ENCODE assay signal across 8 cellular contexts in the genomic region with DNA sequence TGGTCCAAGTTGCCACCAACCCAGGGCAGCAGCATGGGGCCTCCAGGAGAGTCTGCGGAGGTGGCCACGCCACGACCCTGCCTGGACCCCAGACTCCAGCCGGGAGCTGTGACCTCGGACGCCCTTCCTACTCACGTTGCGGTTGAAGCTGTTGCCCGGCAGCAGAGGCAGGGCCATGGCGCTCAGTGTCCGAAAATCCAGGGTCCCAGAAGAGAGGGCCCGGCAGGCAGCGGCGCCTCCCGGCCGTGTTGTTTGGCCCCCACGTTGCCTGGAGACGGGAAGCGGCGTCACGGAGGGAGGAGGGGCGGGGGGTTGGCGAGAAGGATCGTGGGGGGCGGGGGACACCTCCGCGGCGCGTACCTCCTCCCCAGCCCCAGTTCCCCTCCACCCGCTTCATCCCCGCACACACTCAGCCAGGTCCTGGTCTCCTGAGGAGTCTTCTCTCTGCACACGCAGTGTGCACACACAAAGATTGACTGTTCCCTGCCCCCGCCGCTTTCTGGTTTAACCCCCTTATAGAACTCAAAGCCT. TPM values are rescaled to one million over a fixed set of nuclear protein-coding genes. Genes with fewer than 3 reads are reported as not detected.
A peak's percentile ranks its signal among the peaks of the same experiment; 100 is the strongest.
DNase-seq lines count a peak whose midpoint lies in the region; TF ChIP-seq lines count a peak whose summit lies in the region.

A gene with protein sequence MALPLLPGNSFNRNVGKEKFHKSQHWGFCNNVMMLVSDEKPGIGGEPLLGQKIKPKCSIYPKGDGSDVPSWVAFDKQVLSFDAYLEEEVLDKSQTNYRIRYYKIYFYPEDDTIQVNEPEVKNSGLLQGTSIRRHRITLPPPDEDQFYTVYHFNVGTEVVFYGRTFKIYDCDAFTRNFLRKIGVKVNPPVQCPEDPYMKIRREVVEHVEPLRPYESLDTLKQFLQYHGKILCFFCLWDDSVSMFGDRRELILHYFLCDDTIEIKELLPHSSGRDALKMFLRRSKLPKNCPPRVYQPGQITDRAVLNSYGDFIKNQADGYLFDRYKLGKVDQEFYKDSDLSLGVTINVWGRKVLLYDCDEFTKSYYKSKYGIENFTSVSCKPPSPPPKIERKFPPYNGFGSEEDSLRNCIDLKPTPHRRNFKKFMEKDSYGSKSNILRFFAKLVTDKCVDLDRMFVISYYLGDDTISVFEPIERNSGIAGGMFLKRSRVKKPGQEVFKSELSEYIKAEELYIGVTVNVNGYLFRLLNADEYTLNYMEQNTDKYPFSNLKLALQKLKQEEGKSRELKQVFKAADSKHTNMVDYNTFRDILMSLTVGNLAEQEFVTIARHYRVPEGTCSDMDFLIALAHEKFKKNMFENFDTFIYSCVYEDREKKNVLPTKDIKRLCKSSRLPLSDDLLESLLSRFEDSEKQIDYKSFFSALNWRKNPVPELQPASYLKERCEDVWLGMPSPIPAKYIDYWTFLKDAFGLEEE (minus strand): TSS at position 261 of the 531 bp plus-strand sequence. CDS start 84 bp downstream, at position 177.

- peak; percentile 68 for DNase-seq in GM23248
- peak; percentile 65 for DNase-seq in T-helper 9 cell
- DNase-seq in breast epithelium (ENCODE audit: low spot score in 2 of 2) = peak; percentile 22 to 50
- DNase-seq in islet precursor cell = peak; percentile 58
- DNase-seq in stimulated activated CD4-positive, alpha-beta T cell treated with anti-CD3 and anti-CD28 coated beads, Interleukin-2, amount 100 ng/mL, for 24 hours = peak; percentile 47 to 50
- no peak for DNase-seq in AML-193 (lab: John Stamatoyannopoulos, UW)
- DNase-seq in NCI-H774 (lab: John Stamatoyannopoulos, UW) = no peak
- DNase-seq in COLO668 (lab: John Stamatoyannopoulos, UW; ENCODE audit: unreplicated experiment) = no peak

- intact Hi-C loops in breast epithelium (cut with DNase I; ENCODE audit: low total_unique reads) = no loop called here

- no peaks in the 10 kb centered on the region for H3F3A ChIP-seq in GM23248 (ENCODE audit: insufficient read depth)

- H3K27me3 ChIP-seq in GM23248 (replicated peaks; ENCODE audit: insufficient read depth) (no peaks in the 10 kb centered on the region), breast epithelium (peaks cover 0 to 25% of the 10 kb centered on the region in 2 donors)

- H3K36me3 ChIP-seq in GM23248 (ENCODE audit: low read depth) = no peaks in the 10 kb centered on the region
- no peaks in the 10 kb centered on the region for H3K36me3 ChIP-seq in breast epithelium

- no peaks in the 10 kb centered on the region for H3K9me2 ChIP-seq in GM23248 (ENCODE audit: insufficient read depth)

- H3K4me3 ChIP-seq in GM23248 = peak within 1 kb of the TSS; percentile 76
- H3K4me3 ChIP-seq in breast epithelium = peak within 1 kb of the TSS; percentile 47 to 68 (median 50)

- H3K9ac ChIP-seq in GM23248 = peak within 1 kb of the TSS; percentile 92

- no peaks in the 10 kb centered on the region for H4K20me1 ChIP-seq in GM23248 (ENCODE audit: insufficient read depth)

- H2AFZ ChIP-seq in GM23248 = peak within 1 kb of the TSS; percentile 94

- WGBS in GM23248 (ENCODE audit: low coverage in 1 of 2, low lambda C conversion rate in 2 of 2, missing lambda C conversion rate in 2 of 2), 2 experiments = 2 to 3% methylated on average over 10 to 15 of the region's 34 CpGs

- H3K4me1 ChIP-seq in GM23248 (ENCODE audit: insufficient read depth) = peaks cover 3% of the 10 kb centered on the region; the same call in 1 of the 2 replicates
- no peaks in the 10 kb centered on the region for H3K4me1 ChIP-seq in breast epithelium

- in situ Hi-C loops in GM23248 (cut with MboI) = no loop called here

- TF ChIP-seq CTCF in breast epithelium (IDR thresholded peaks at IDR 0.05) = no peak

- peak within 1 kb of the TSS; percentile 76 for H3K4me2 ChIP-seq in GM23248 (ENCODE audit: unreplicated experiment)

- H3K27ac ChIP-seq in GM23248 (no peak within 1 kb of the TSS), breast epithelium (peak within 1 kb of the TSS in 1 of 2 donors; percentile 53)

- no peak for TF ChIP-seq POLR2A in breast epithelium (IDR thresholded peaks at IDR 0.05)

- H3K9me3 ChIP-seq in GM23248 (ENCODE audit: low read depth) (no peaks in the 10 kb centered on the region), breast epithelium (no peaks in the 10 kb centered on the region)

- no peaks in the 10 kb centered on the region for H3K79me2 ChIP-seq in GM23248 (ENCODE audit: insufficient read depth)

RNA-seq across cellular contexts. Expression of the gene that starts here (rescaled TPM):
- total RNA-seq in GM23248 (2014; rRNA removed; shearing (Covaris generic)) = not detected in 2 replicates
- 0.27 and 0.38 TPM in 2 replicates for polyA plus RNA-seq in GM23248 (2016; fragmentation: Nextera tagmentation; extraction: Ambion mirVana)
- total RNA-seq in breast epithelium = 1 to 10 TPM in 1 of 3 donors, under 1 TPM in 2; 0.32 to 1.9 (median 0.66) TPM

Comparison
In these comparisons a context has a peak if more than half of its experiments do, and no peak if none do; other contexts are left out.
1. Peak in DNase-seq, H3K4me3 ChIP-seq, H3K9ac ChIP-seq and H3K4me2 ChIP-seq in GM23248; RNA of the gene not detected or under 1 TPM.
2. DNase-seq: peak in T-helper 9 cell (single experiment), breast epithelium (2 of 2), islet precursor cell (single experiment) and stimulated activated CD4-positive, alpha-beta T cell treated with anti-CD3 and anti-CD28 coated beads, Interleukin-2, amount 100 ng/mL, for 24 hours (2 of 2); none in AML-193 (0 of 2), NCI-H774 (single experiment) and COLO668 (single experiment).